Comparison of ENCODE assay signal across 12 cellular contexts in genomic region chr7:82699773-82700186, GRCh38.
A peak's percentile ranks its signal among the peaks of the same experiment; 100 is the strongest.
DNase-seq lines count a peak whose midpoint lies in the region; ATAC-seq lines count a peak whose summit lies in the region.
"Had no signal": no experiment of that assay in that cellular context is flagged by ENCODE, and none has a peak within 500 bp of the region (broad histone marks: within the 10 kb centered on the region; RNA-seq: fewer than 3 reads in every experiment).

No MANE protein-coding gene starts in this region.

- no peaks in the 10 kb centered on the region for H3K36me3 Mint-ChIP-seq in naive thymus-derived CD4-positive, alpha-beta T cell
- no peaks in the 10 kb centered on the region for H3K36me3 Mint-ChIP-seq in activated T-helper 2 cell treated with anti-CD3 and anti-CD28 coated beads, Interferon-gamma antibody, Interleukin-2, Interleukin-4, amounts not matched to agents 10 μg/mL and 5 μg/mL and 100 μg/mL, durations not matched to agents 14 hours and 24 hours and 36 hours (ENCODE audit: low read depth)

- intact Hi-C loops in naive thymus-derived CD4-positive, alpha-beta T cell (cut with micrococcal nuclease): no loop called here
- intact Hi-C loops in activated T-helper 2 cell treated with anti-CD3 and anti-CD28 coated beads, Interferon-gamma antibody, Interleukin-2, Interleukin-4, amounts not matched to agents 10 μg/mL and 5 μg/mL and 100 μg/mL, durations not matched to agents 14 hours and 24 hours and 36 hours (cut with micrococcal nuclease): no loop called here

- ATAC-seq in naive thymus-derived CD4-positive, alpha-beta T cell: no peak
- ATAC-seq in GM18868 (IDR thresholded peaks at IDR 0.05; ENCODE audit: unreplicated experiment): no peak
- ATAC-seq: left ventricle myocardium superior had no signal

- H3K4me3 Mint-ChIP-seq in naive thymus-derived CD4-positive, alpha-beta T cell: no peak overlapping the region
- no peak overlapping the region for H3K4me3 Mint-ChIP-seq in activated T-helper 2 cell treated with anti-CD3 and anti-CD28 coated beads, Interferon-gamma antibody, Interleukin-2, Interleukin-4, amounts not matched to agents 10 μg/mL and 5 μg/mL and 100 μg/mL, durations not matched to agents 14 hours and 24 hours and 36 hours (ENCODE audit: low read depth)
- H3K4me3 Mint-ChIP-seq: B cell had no signal

- H3K27ac ChIP-seq in naive thymus-derived CD4-positive, alpha-beta T cell (ENCODE audit: low read depth, low read length): no peak overlapping the region

- no peaks in the 10 kb centered on the region for H3K4me1 Mint-ChIP-seq in naive thymus-derived CD4-positive, alpha-beta T cell
- H3K4me1 Mint-ChIP-seq in activated T-helper 2 cell treated with anti-CD3 and anti-CD28 coated beads, Interferon-gamma antibody, Interleukin-2, Interleukin-4, amounts not matched to agents 10 μg/mL and 5 μg/mL and 100 μg/mL, durations not matched to agents 14 hours and 24 hours and 36 hours (ENCODE audit: low read depth): no peaks in the 10 kb centered on the region
- H3K4me1 Mint-ChIP-seq: B cell had no signal

- peaks cover 0 to 5% (median 0%) of the 10 kb centered on the region in 11 donors for H3K9me3 Mint-ChIP-seq in naive thymus-derived CD4-positive, alpha-beta T cell
- H3K9me3 Mint-ChIP-seq in activated T-helper 2 cell treated with anti-CD3 and anti-CD28 coated beads, Interferon-gamma antibody, Interleukin-2, Interleukin-4, amounts not matched to agents 10 μg/mL and 5 μg/mL and 100 μg/mL, durations not matched to agents 14 hours and 24 hours and 36 hours: no peaks in the 10 kb centered on the region

- in situ Hi-C loops in Caki2 (cut with HindIII; ENCODE audit: low pct_unique_long_range_greater_than_20kb, low sequenced_read_pairs): no loop called here

- no peak overlapping the region for H3K4me3 ChIP-seq in naive thymus-derived CD4-positive, alpha-beta T cell (ENCODE audit: low read length)

- H3K4me1 ChIP-seq in naive thymus-derived CD4-positive, alpha-beta T cell (ENCODE audit: control insufficient read depth in 2 of 2, insufficient read depth in 2 of 2, low read length in 2 of 2): no peaks in the 10 kb centered on the region

- H3K27me3 Mint-ChIP-seq in naive thymus-derived CD4-positive, alpha-beta T cell: no peaks in the 10 kb centered on the region
- no peaks in the 10 kb centered on the region for H3K27me3 Mint-ChIP-seq in activated T-helper 2 cell treated with anti-CD3 and anti-CD28 coated beads, Interferon-gamma antibody, Interleukin-2, Interleukin-4, amounts not matched to agents 10 μg/mL and 5 μg/mL and 100 μg/mL, durations not matched to agents 14 hours and 24 hours and 36 hours (ENCODE audit: low read depth)
- H3K27me3 Mint-ChIP-seq: B cell had no signal

- no peaks in the 10 kb centered on the region for H3K9me3 ChIP-seq in naive thymus-derived CD4-positive, alpha-beta T cell (ENCODE audit: control insufficient read depth in 2 of 3, low read length in 3 of 3)

- CTCF ChIA-PET in naive thymus-derived CD4-positive, alpha-beta T cell (lab: Charles Lee): no interaction called here

- no peak overlapping the region for H3K27ac Mint-ChIP-seq in naive thymus-derived CD4-positive, alpha-beta T cell
- H3K27ac Mint-ChIP-seq in activated T-helper 2 cell treated with anti-CD3 and anti-CD28 coated beads, Interferon-gamma antibody, Interleukin-2, Interleukin-4, amounts not matched to agents 10 μg/mL and 5 μg/mL and 100 μg/mL, durations not matched to agents 14 hours and 24 hours and 36 hours: no peak overlapping the region
- H3K27ac Mint-ChIP-seq: B cell had no signal

- POLR2A ChIA-PET in naive thymus-derived CD4-positive, alpha-beta T cell (lab: Charles Lee): no interaction called here

- no peaks in the 10 kb centered on the region for H3K36me3 ChIP-seq in naive thymus-derived CD4-positive, alpha-beta T cell (ENCODE audit: control insufficient read depth in 2 of 3, insufficient read depth in 3 of 3, low read length in 3 of 3)

- peak; percentile 85 for DNase-seq in Caki2 (ENCODE audit: low read depth)
- peak; percentile 86 for DNase-seq in LoVo (ENCODE audit: low spot score)
- DNase-seq in astrocyte of the hippocampus (ENCODE audit: low read depth, low spot score): peak; percentile 88
- DNase-seq in kidney tubule cell (ENCODE audit: low spot score): peak; percentile 89
- no peak for DNase-seq in activated naive CD4-positive, alpha-beta T cell (lab: John Stamatoyannopoulos, UW)
- DNase-seq in naive thymus-derived CD4-positive, alpha-beta T cell: no peak
- DNase-seq in activated T-helper 2 cell treated with anti-CD3 and anti-CD28 coated beads, Interferon-gamma antibody, Interleukin-2, Interleukin-4, amounts not matched to agents 10 μg/mL and 5 μg/mL and 100 μg/mL, durations not matched to agents 14 hours and 24 hours and 36 hours (ENCODE audit: low spot score): no peak
- DNase-seq: amniotic stem cell, left ventricle myocardium superior, NCI-H2171 had no signal

- H3K27me3 ChIP-seq in naive thymus-derived CD4-positive, alpha-beta T cell (ENCODE audit: control insufficient read depth in 2 of 2, insufficient read depth in 2 of 2, low read length in 2 of 2): no peaks in the 10 kb centered on the region

Comparison
In these comparisons a context has a peak if more than half of its experiments do, and no peak if none do; other contexts are left out.
1. DNase-seq: peak in Caki2 (single experiment), LoVo (single experiment), astrocyte of the hippocampus (single experiment) and kidney tubule cell (single experiment); none in activated naive CD4-positive, alpha-beta T cell (0 of 4), naive thymus-derived CD4-positive, alpha-beta T cell (0 of 9) and activated T-helper 2 cell treated with anti-CD3 and anti-CD28 coated beads, Interferon-gamma antibody, Interleukin-2, Interleukin-4, amounts not matched to agents 10 μg/mL and 5 μg/mL and 100 μg/mL, durations not matched to agents 14 hours and 24 hours and 36 hours (single experiment).